14 cellular contexts compared by ENCODE assay signal in the genomic region with DNA sequence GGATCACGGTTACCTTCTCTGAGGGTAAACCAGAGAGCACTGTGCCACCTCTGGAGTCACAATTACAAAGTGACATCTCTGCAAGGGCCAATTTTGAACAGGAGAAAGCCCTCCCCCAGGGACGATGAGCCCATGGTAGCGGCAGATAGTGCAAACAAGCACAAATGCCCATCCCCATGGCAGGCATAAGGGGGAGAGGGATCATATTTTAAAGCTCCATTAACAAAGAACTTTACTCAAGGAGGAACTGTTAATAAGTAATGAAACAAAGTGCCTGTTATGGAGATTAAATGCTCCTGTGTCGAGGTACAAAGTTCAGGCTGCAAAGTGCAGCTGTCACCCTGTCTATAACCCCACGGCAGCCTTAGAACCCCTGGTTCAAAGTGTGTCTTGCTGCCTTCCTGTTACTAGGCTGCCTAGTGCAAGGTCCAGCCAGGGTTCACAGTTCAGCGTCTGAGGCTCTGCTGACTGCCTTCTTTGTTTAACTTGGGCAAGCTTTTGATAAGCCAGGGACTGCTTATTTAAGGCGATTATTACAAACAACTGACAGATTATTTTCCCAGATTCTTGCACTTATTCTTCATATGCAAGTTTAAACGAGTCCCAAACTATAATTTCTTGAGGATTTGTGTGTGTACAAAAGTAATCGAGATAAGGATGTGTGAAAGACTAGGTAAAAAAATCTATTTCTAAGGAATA.
DNase-seq lines count a peak whose midpoint lies in the region; ATAC-seq and TF ChIP-seq lines count a peak whose summit lies in the region.
"Had no signal": no experiment of that assay in that cellular context is flagged by ENCODE, and none has a peak within 500 bp of the region (broad histone marks: within the 10 kb centered on the region; RNA-seq: fewer than 3 reads in every experiment).

No MANE protein-coding gene starts in this region.

- ATAC-seq in GM19463 (IDR thresholded peaks at IDR 0.05; ENCODE audit: unreplicated experiment) (peak; percentile 56), aorta (ENCODE audit: low FRiP score) (no peak), foreskin keratinocyte (no peak)
- ATAC-seq: activated CD8-positive, alpha-beta T cell treated with anti-CD3 and anti-CD28 coated beads, Interleukin-2, amount 10 ng/mL, durations not matched to agents 7 days and 5 days; activated naive CD4-positive, alpha-beta T cell treated with anti-CD3 and anti-CD28 coated beads, Interleukin-2, amount 50 U/mL, for 72 hours had no signal

- H3K9me3 ChIP-seq in aorta (ENCODE audit: control insufficient read depth, low read length), result no peaks in the 10 kb centered on the region

- no peak overlapping the region for H3K27ac ChIP-seq in aorta (ENCODE audit: low read depth in 1 of 2, low read length in 2 of 2)
- no peak overlapping the region for H3K27ac ChIP-seq in foreskin keratinocyte

- no peaks in the 10 kb centered on the region for H3K36me3 ChIP-seq in aorta (ENCODE audit: control insufficient read depth in 1 of 2, insufficient read depth in 2 of 2, low read length in 1 of 2)

- H3K27me3 ChIP-seq in aorta (ENCODE audit: control insufficient read depth in 1 of 2, insufficient read depth in 2 of 2, low read length in 1 of 2), result no peaks in the 10 kb centered on the region
- no peaks in the 10 kb centered on the region for H3K27me3 ChIP-seq in foreskin keratinocyte

- no peak overlapping the region for H3K4me3 ChIP-seq in aorta (ENCODE audit: low read length in 2 of 2)

- no peaks in the 10 kb centered on the region for H3K27me3 Mint-ChIP-seq in endothelial cell (ENCODE audit: unreplicated experiment)

- DNase-seq in SW480 (ENCODE audit: low spot score) (peak; percentile 79), iPS-NIHi7 (ENCODE audit: extremely low spot score) (peak; percentile 22), retina (peak; percentile 39), aorta (no peak), endothelial cell (ENCODE audit: low spot score) (no peak), GM13977 (ENCODE audit: low spot score) (no peak), foreskin keratinocyte (no peak)
- DNase-seq: activated CD8-positive, alpha-beta T cell treated with anti-CD3 and anti-CD28 coated beads, Interleukin-2, amount 10 ng/mL, durations not matched to agents 7 days and 5 days; CD8-positive, alpha-beta memory T cell; dermis blood vessel endothelial cell; NCI-H1048 had no signal

- H3K9me3 Mint-ChIP-seq in endothelial cell (ENCODE audit: unreplicated experiment), result no peaks in the 10 kb centered on the region
- H3K9me3 Mint-ChIP-seq: activated naive CD4-positive, alpha-beta T cell treated with anti-CD3 and anti-CD28 coated beads, Interleukin-2, amount 50 U/mL, for 72 hours; CD8-positive, alpha-beta memory T cell; T-helper 1 cell treated with Interleukin-12 subunit alpha and Interleukin-12 subunit beta and Interleukin-4 antibody, amounts not matched to agents 30 μg/mL and 1 μg/mL, for 36 hours had no signal

- no peak for TF ChIP-seq CTCF in endothelial cell (IDR thresholded peaks at IDR 0.05; ENCODE audit: unreplicated experiment)
- no peak for TF ChIP-seq CTCF in GM13977 (IDR thresholded peaks at IDR 0.05; ENCODE audit: extremely low read depth, insufficient read depth, missing control alignments)
- no peak for TF ChIP-seq CTCF in foreskin keratinocyte (conservative IDR thresholded peaks at IDR 0.05)

- H3K4me3 Mint-ChIP-seq in endothelial cell (ENCODE audit: unreplicated experiment), result no peak overlapping the region
- H3K4me3 Mint-ChIP-seq: activated CD8-positive, alpha-beta T cell treated with anti-CD3 and anti-CD28 coated beads, Interleukin-2, amount 10 ng/mL, durations not matched to agents 7 days and 5 days; CD8-positive, alpha-beta memory T cell; T-helper 1 cell treated with Interleukin-12 subunit alpha and Interleukin-12 subunit beta and Interleukin-4 antibody, amounts not matched to agents 30 μg/mL and 1 μg/mL, for 36 hours had no signal

- WGBS in aorta, 2 donors, result 17 to 18% methylated on average over 9 of the region's 9 CpGs

- H3K27ac Mint-ChIP-seq in endothelial cell (ENCODE audit: unreplicated experiment), result no peak overlapping the region
- H3K27ac Mint-ChIP-seq: activated CD8-positive, alpha-beta T cell treated with anti-CD3 and anti-CD28 coated beads, Interleukin-2, amount 10 ng/mL, durations not matched to agents 7 days and 5 days; activated naive CD4-positive, alpha-beta T cell treated with anti-CD3 and anti-CD28 coated beads, Interleukin-2, amount 50 U/mL, for 72 hours; T-helper 1 cell treated with Interleukin-12 subunit alpha and Interleukin-12 subunit beta and Interleukin-4 antibody, amounts not matched to agents 30 μg/mL and 1 μg/mL, for 36 hours had no signal

- intact Hi-C loops in aorta (cut with DNase I), result no loop called here

- H3K4me1 Mint-ChIP-seq in endothelial cell (ENCODE audit: unreplicated experiment), result no peaks in the 10 kb centered on the region
- H3K4me1 Mint-ChIP-seq: CD8-positive, alpha-beta memory T cell had no signal

- H3K36me3 Mint-ChIP-seq in endothelial cell (ENCODE audit: low read depth, unreplicated experiment), result no peaks in the 10 kb centered on the region
- H3K36me3 Mint-ChIP-seq: activated naive CD4-positive, alpha-beta T cell treated with anti-CD3 and anti-CD28 coated beads, Interleukin-2, amount 50 U/mL, for 72 hours; CD8-positive, alpha-beta memory T cell had no signal

- in situ Hi-C loops in GM13977 (cut with MboI; ENCODE audit: low pct_unique_long_range_greater_than_20kb, low sequenced_read_pairs, unreplicated experiment), result no loop called here

- H3K4me1 ChIP-seq in aorta (ENCODE audit: control insufficient read depth in 1 of 2, insufficient read depth in 2 of 2, low read length in 2 of 2) (no peaks in the 10 kb centered on the region), foreskin keratinocyte (no peaks in the 10 kb centered on the region)

Comparison
In these comparisons a context has a peak if more than half of its experiments do, and no peak if none do; other contexts are left out.
1. DNase-seq: peak in SW480 (single experiment), iPS-NIHi7 (single experiment) and retina (single experiment); none in aorta (0 of 2), endothelial cell (single experiment), GM13977 (single experiment) and foreskin keratinocyte (0 of 2).